29 cellular contexts compared by ENCODE assay signal in the genomic region with DNA sequence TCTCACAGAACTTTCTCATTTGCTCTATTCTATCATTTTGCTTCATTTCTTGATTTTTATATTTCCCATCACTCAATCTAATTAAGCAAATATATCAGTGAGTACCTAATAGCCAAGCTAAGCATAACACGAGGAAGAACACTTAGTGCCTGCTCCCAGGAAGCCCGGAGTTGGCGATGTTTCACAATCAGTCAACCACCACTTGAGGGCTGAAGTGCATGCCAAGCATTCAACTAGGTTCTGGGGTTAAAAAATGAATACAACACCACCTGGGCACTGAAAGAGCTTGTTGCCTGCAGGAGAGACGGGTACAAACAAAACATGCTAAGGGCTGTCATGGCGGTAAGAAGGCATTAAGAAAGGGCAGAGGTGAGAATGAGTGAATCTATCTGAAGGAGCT. TPM values are rescaled to one million over a fixed set of nuclear protein-coding genes. Genes with fewer than 3 reads are reported as not detected.
DNase-seq lines count a peak whose midpoint lies in the region; ATAC-seq and TF ChIP-seq lines count a peak whose summit lies in the region.
"Had no signal": no experiment of that assay in that cellular context is flagged by ENCODE, and none has a peak within 500 bp of the region (broad histone marks: within the 10 kb centered on the region; RNA-seq: fewer than 3 reads in every experiment).

No MANE protein-coding gene starts in this region.

- TF ChIP-seq CTCF in epithelial cell of proximal tubule (conservative IDR thresholded peaks at IDR 0.05; ENCODE audit: low read depth, low read length) (peak; percentile 10), right lobe of liver (IDR thresholded peaks at IDR 0.05) (no peak)

- no peaks in the 10 kb centered on the region for H3K27me3 ChIP-seq in BLaER1
- H3K27me3 ChIP-seq in right lobe of liver: no peaks in the 10 kb centered on the region
- H3K27me3 ChIP-seq: BE2C, colonic mucosa, neural progenitor cell, pancreas, testis had no signal

- no peaks in the 10 kb centered on the region for H3K36me3 ChIP-seq in BLaER1
- no peaks in the 10 kb centered on the region for H3K36me3 ChIP-seq in right lobe of liver
- H3K36me3 ChIP-seq: BE2C, cardiac muscle cell, colonic mucosa, neural progenitor cell, pancreas had no signal

- 80% methylated on average over 5 of the region's 5 CpGs for WGBS in right lobe of liver (ENCODE audit: insufficient coverage, low coverage, low lambda C conversion rate, missing lambda C conversion rate)

- ATAC-seq in GM18907 (IDR thresholded peaks at IDR 0.05; ENCODE audit: unreplicated experiment) (no peak), right lobe of liver (no peak), HG03378 (IDR thresholded peaks at IDR 0.05; ENCODE audit: unreplicated experiment) (no peak)
- ATAC-seq: activated naive CD4-positive, alpha-beta T cell treated with anti-CD3 and anti-CD28 coated beads, Interleukin-2, amount 50 U/mL, for 72 hours; left colon; stimulated activated naive B cell treated with anti-CD40 and anti-IgM and Interleukin-4, amounts not matched to agents 10 μg/mL and 1 μg/mL and 100 μg/mL, for 72 hours; T-cell; WTC11 had no signal

- intact Hi-C loops in right lobe of liver (cut with DNase I): no loop called here

- no peaks in the 10 kb centered on the region for H4K20me1 ChIP-seq in BLaER1

- H3K27ac ChIP-seq in BLaER1 (no peak overlapping the region), right lobe of liver (no peak overlapping the region)
- H3K27ac ChIP-seq: cardiac muscle cell, colonic mucosa, epithelial cell of prostate, neural progenitor cell, pancreas, skin epidermis, testis had no signal

- peak overlapping the region; percentile 31 for H3K4me2 ChIP-seq in BLaER1
- H3K4me2 ChIP-seq: neural progenitor cell had no signal

- TF ChIP-seq POLR2A in right lobe of liver (IDR thresholded peaks at IDR 0.05): no peak

- peaks cover 14% of the 10 kb centered on the region for H3K4me1 ChIP-seq in BLaER1
- no peaks in the 10 kb centered on the region for H3K4me1 ChIP-seq in right lobe of liver
- H3K4me1 ChIP-seq: colonic mucosa, neural progenitor cell, pancreas, testis had no signal

- DNase-seq in DMS79 (lab: John Stamatoyannopoulos, UW): peak; percentile 55
- DNase-seq in NCI-H226: peak; percentile 32
- DNase-seq in epithelial cell of proximal tubule (ENCODE audit: low read depth): no peak
- no peak for DNase-seq in HuH-7 (ENCODE audit: low spot score)
- DNase-seq in right lobe of liver: no peak
- DNase-seq: ACHN; activated CD4-positive, alpha-beta T cell treated with anti-CD3 and anti-CD28 coated beads, Interleukin-2, amount 10 ng/mL, durations not matched to agents 24 days and 14 days; activated CD8-positive, alpha-beta memory T cell treated with anti-CD3 and anti-CD28 coated beads for 24 hours; colonic mucosa; effector CD4-positive, alpha-beta T cell; GDM1; left colon; NCI-H1694; NK-92 treated with Interleukin-12 subunit alpha and Interleukin-12 subunit beta, amount 100 ng/mL, for 24 hours; pancreas; retina; stimulated activated naive B cell treated with anti-CD40 and anti-IgM and Interleukin-4, amounts not matched to agents 10 μg/mL and 1 μg/mL and 100 μg/mL, for 72 hours; T-cell; testis had no signal

- no peak overlapping the region for H3K9ac ChIP-seq in BLaER1
- H3K9ac ChIP-seq: neural progenitor cell had no signal

- H3K9me3 ChIP-seq in BLaER1 (peaks cover 22% of the 10 kb centered on the region), right lobe of liver (no peaks in the 10 kb centered on the region)
- H3K9me3 ChIP-seq: BE2C, colonic mucosa, pancreas, testis had no signal

- H3K4me3 ChIP-seq in BLaER1 (no peak overlapping the region), epithelial cell of proximal tubule (ENCODE audit: low read depth, low read length) (no peak overlapping the region), right lobe of liver (no peak overlapping the region)
- H3K4me3 ChIP-seq: cardiac muscle cell, colonic mucosa, neural progenitor cell, pancreas, skin epidermis, testis had no signal

RNA-seq across cellular contexts. Expression of a gene that starts 47.5 kb away (rescaled TPM):
- total RNA-seq in epithelial cell of proximal tubule: 1,473 and 2,223 TPM in 2 replicates
- total RNA-seq in right lobe of liver: 1 to 10 TPM in 3 of 6 experiments, under 1 TPM in 2, not detected in 1; 0.44 to 8.7 (median 1.6) TPM

Comparison
In these comparisons a context has a peak if more than half of its experiments do, and no peak if none do; other contexts are left out.
1. DNase-seq: peak in DMS79 (single experiment) and NCI-H226 (single experiment); none in epithelial cell of proximal tubule (single experiment), HuH-7 (single experiment) and right lobe of liver (0 of 3).
2. RNA of a gene that starts 47.5 kb away (total RNA-seq): 1,473 to 2,223 TPM in epithelial cell of proximal tubule; 0.44 to 8.7 TPM in right lobe of liver; every median in the first group is over 100 times any median in the second.